ENCODE assay signal across 18 cellular contexts in genomic region chr3:189368384-189368783, GRCh38.
"Had no signal": no experiment of that assay in that cellular context is flagged by ENCODE, and none has a peak within 500 bp of the region (broad histone marks: within the 10 kb centered on the region; RNA-seq: fewer than 3 reads in every experiment).

No MANE protein-coding gene starts in this region.

- ATAC-seq: activated T-cell treated with anti-CD3 and anti-CD28 coated beads, Interleukin-2, amount 50 U/mL, for 4 hours; heart right ventricle; left ventricle myocardium superior; psoas muscle; sciatic nerve had no signal

- DNase-seq: activated CD4-positive, CD25-positive, alpha-beta regulatory T cell; activated gamma-delta T cell; activated T-cell treated with anti-CD3 and anti-CD28 coated beads, Interleukin-2, amount 50 U/mL, for 4 hours; amygdala; cortex of kidney; effector CD8-positive, alpha-beta T cell; heart right ventricle; left ventricle myocardium superior; mesendoderm; psoas muscle; stimulated activated CD4-positive, alpha-beta T cell treated with anti-CD3 and anti-CD28 coated beads, Interleukin-2, amount 100 ng/mL, for 48 hours; stimulated activated CD8-positive, alpha-beta memory T cell treated with anti-CD3 and anti-CD28 coated beads, Interleukin-4, amount 100 ng/mL, for 48 hours had no signal

- H3K27ac ChIP-seq: heart right ventricle, psoas muscle had no signal

- H3K36me3 Mint-ChIP-seq: activated naive CD8-positive, alpha-beta T cell; brain had no signal

- H3K27me3 ChIP-seq: heart right ventricle had no signal

- H3K36me3 ChIP-seq: heart right ventricle had no signal

- FAIRE-seq: frontal cortex had no signal

- H3K9me3 Mint-ChIP-seq: activated T-cell treated with anti-CD3 and anti-CD28 coated beads, Interleukin-2, amount 50 U/mL, for 4 hours; central memory CD8-positive, alpha-beta T cell; stimulated activated naive CD8-positive, alpha-beta T cell treated with anti-CD3 and anti-CD28 coated beads, Interleukin-15, Interleukin-2, amounts not matched to agents 100 ng/mL and 50 ng/mL, for 24 hours had no signal

- H3K4me3 Mint-ChIP-seq: activated naive CD8-positive, alpha-beta T cell; activated T-cell treated with anti-CD3 and anti-CD28 coated beads, Interleukin-2, amount 50 U/mL, for 4 hours; brain; central memory CD8-positive, alpha-beta T cell; stimulated activated naive CD8-positive, alpha-beta T cell treated with anti-CD3 and anti-CD28 coated beads, Interleukin-15, Interleukin-2, amounts not matched to agents 100 ng/mL and 50 ng/mL, for 24 hours had no signal

- H3K27ac Mint-ChIP-seq: activated naive CD8-positive, alpha-beta T cell; brain; stimulated activated naive CD8-positive, alpha-beta T cell treated with anti-CD3 and anti-CD28 coated beads, Interleukin-15, Interleukin-2, amounts not matched to agents 100 ng/mL and 50 ng/mL, for 24 hours had no signal

- H3K27me3 Mint-ChIP-seq: activated naive CD8-positive, alpha-beta T cell; brain; central memory CD8-positive, alpha-beta T cell; stimulated activated naive CD8-positive, alpha-beta T cell treated with anti-CD3 and anti-CD28 coated beads, Interleukin-15, Interleukin-2, amounts not matched to agents 100 ng/mL and 50 ng/mL, for 24 hours had no signal

- H3K4me3 ChIP-seq: heart right ventricle, psoas muscle had no signal

- H3K9me3 ChIP-seq: heart right ventricle, psoas muscle had no signal

- H3K4me1 ChIP-seq: heart right ventricle had no signal

- H3K4me1 Mint-ChIP-seq: brain had no signal
